11 cellular contexts compared by ENCODE assay signal in the genomic region with DNA sequence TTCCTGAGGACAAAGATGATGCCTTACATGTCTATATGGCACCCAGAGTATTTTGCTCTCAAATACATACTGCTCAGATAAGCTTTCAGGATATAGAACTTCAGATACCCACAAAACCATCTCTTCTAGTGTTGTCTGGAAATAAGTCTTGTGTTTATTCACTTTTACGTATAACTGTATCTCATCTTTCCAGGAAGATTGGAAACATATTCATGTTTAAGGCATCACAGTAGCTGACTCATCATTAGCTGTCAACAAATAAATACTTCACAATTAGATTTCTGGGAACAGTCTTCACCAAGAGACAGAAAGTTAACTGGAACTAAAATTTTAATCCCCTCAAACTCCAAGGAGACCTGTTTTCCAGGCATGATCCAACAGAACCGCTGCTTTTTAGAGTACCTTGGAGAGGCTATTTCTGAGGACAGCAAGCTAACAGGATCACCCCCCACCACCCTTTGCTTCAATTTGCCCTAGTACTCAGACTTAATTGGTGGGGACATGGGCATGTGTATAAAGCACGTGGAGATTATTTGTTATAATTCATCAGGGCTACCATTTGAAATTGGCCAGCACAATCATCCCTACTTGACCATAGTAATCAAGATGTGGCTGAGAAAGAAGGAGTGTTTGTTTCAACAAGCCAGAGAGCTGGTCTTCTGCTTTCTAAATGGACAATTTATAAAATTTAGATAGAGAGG.
DNase-seq lines count a peak whose midpoint lies in the region; ATAC-seq and TF ChIP-seq lines count a peak whose summit lies in the region.
"Had no signal": no experiment of that assay in that cellular context is flagged by ENCODE, and none has a peak within 500 bp of the region (broad histone marks: within the 10 kb centered on the region; RNA-seq: fewer than 3 reads in every experiment).

No MANE protein-coding gene starts in this region.

- no peaks in the 10 kb centered on the region for H3K79me2 ChIP-seq in OCI-LY1 (ENCODE audit: insufficient read depth, low read length)
- peaks cover 32% of the 10 kb centered on the region for H3K79me2 ChIP-seq in osteoblast (ENCODE audit: insufficient read depth, low read length)

- TF ChIP-seq CTCF in Calu3 (IDR thresholded peaks at IDR 0.05; ENCODE audit: unreplicated experiment) = no peak
- TF ChIP-seq CTCF in OCI-LY1 (IDR thresholded peaks at IDR 0.05; ENCODE audit: low read length) = no peak
- no peak for TF ChIP-seq CTCF in colonic mucosa (IDR thresholded peaks at IDR 0.05)
- TF ChIP-seq CTCF in osteoblast (IDR thresholded peaks at IDR 0.05; ENCODE audit: extremely low read depth, low read depth, low read length) = no peak

- CTCF ChIA-PET in Calu3 (lab: Charles Lee) = interaction anchor here (1.0 kb wide), 1 partner anchor 9 kb away, joined by 3 read pairs; no protein-coding TSS in a partner anchor

- H3F3A ChIP-seq in OCI-LY1 (ENCODE audit: insufficient read depth, low read length) = no peaks in the 10 kb centered on the region

- peaks cover 38% of the 10 kb centered on the region for H3K36me3 Mint-ChIP-seq in Calu3 (ENCODE audit: insufficient read depth, unreplicated experiment)

- H3K9me3 ChIP-seq in OCI-LY1 (ENCODE audit: low read length) (no peaks in the 10 kb centered on the region), colonic mucosa (no peaks in the 10 kb centered on the region), osteoblast (ENCODE audit: low read depth, low read length) (no peaks in the 10 kb centered on the region)
- H3K9me3 ChIP-seq: HAP-1 had no signal

- H4K20me1 ChIP-seq in OCI-LY1 (ENCODE audit: insufficient read depth, low read length) = no peaks in the 10 kb centered on the region
- H4K20me1 ChIP-seq in osteoblast (ENCODE audit: insufficient read depth, low read length) = no peaks in the 10 kb centered on the region

- no peak for TF ChIP-seq POLR2A in erythroblast (IDR thresholded peaks at IDR 0.05; ENCODE audit: low read length)

- intact Hi-C loops in Calu3 (cut with micrococcal nuclease; ENCODE audit: unreplicated experiment) = loop anchor here (10.0 kb wide), 1 partner anchor 269 kb away; no protein-coding TSS in a partner anchor
- intact Hi-C loops in colonic mucosa (cut with DNase I) = no loop called here

- H3K4me2 ChIP-seq in OCI-LY1 (ENCODE audit: low read length) = no peak overlapping the region
- H3K4me2 ChIP-seq in osteoblast (ENCODE audit: insufficient read depth, low read length) = peak overlapping the region; percentile 35

- no peak overlapping the region for H3K4me3 Mint-ChIP-seq in Calu3 (ENCODE audit: low read depth, unreplicated experiment)
- H3K4me3 Mint-ChIP-seq: activated T-helper 1 cell treated with anti-CD3 and anti-CD28 coated beads, Interleukin-12 subunit alpha, Interleukin-12 subunit beta, Interleukin-2, Interleukin-4 antibody, amounts not matched to agents 30 ng/mL and 10 ng/mL and 1 ng/mL, durations not matched to agents 14 hours and 24 hours and 36 hours; endodermal cell had no signal

- H3K4me1 ChIP-seq in OCI-LY1 (ENCODE audit: insufficient read depth, low read length, severe bottlenecking) (peaks cover 54% of the 10 kb centered on the region), colonic mucosa (peaks cover 18% of the 10 kb centered on the region), osteoblast (ENCODE audit: insufficient read depth, low read length) (peaks cover 97% of the 10 kb centered on the region)
- H3K4me1 ChIP-seq: HAP-1 had no signal

- H3K27me3 ChIP-seq in OCI-LY1 (ENCODE audit: insufficient read depth, low read length) = no peaks in the 10 kb centered on the region
- H3K27me3 ChIP-seq in colonic mucosa = no peaks in the 10 kb centered on the region
- no peaks in the 10 kb centered on the region for H3K27me3 ChIP-seq in osteoblast (ENCODE audit: insufficient read depth, low read length)

- H3K9me2 ChIP-seq in OCI-LY1 (ENCODE audit: low read depth, low read length) = no peaks in the 10 kb centered on the region

- peak overlapping the region; percentile 61 for H3K27ac Mint-ChIP-seq in Calu3 (ENCODE audit: unreplicated experiment)
- H3K27ac Mint-ChIP-seq: endodermal cell had no signal

- H3K9ac ChIP-seq in OCI-LY1 (ENCODE audit: low read length) (no peak overlapping the region), colonic mucosa (ENCODE audit: low read depth in 2 of 2, low read length in 2 of 2) (no peak overlapping the region)

- no TSS peak for BruUV-seq in Calu3 (replicated peaks; lab: Mats Ljungman, UMichigan)

- H3K36me3 ChIP-seq in OCI-LY1 (ENCODE audit: insufficient read depth, low read length) = no peaks in the 10 kb centered on the region
- H3K36me3 ChIP-seq in colonic mucosa = no peaks in the 10 kb centered on the region
- H3K36me3 ChIP-seq in osteoblast (ENCODE audit: insufficient read depth, low read length) = no peaks in the 10 kb centered on the region
- H3K36me3 ChIP-seq: HAP-1 had no signal

- H3K4me3 ChIP-seq in OCI-LY1 (ENCODE audit: low read depth, low read length, poor library complexity, severe bottlenecking) (no peak overlapping the region), colonic mucosa (no peak overlapping the region), osteoblast (ENCODE audit: insufficient read depth, low read length) (no peak overlapping the region)
- H3K4me3 ChIP-seq: HAP-1 had no signal

- no peak for ATAC-seq in HG03442 (IDR thresholded peaks at IDR 0.05; ENCODE audit: unreplicated experiment)
- ATAC-seq in GM18870 (IDR thresholded peaks at IDR 0.05; ENCODE audit: unreplicated experiment) = no peak

- DNase-seq in Calu3 = no peak
- no peak for DNase-seq in colonic mucosa
- DNase-seq in osteoblast (ENCODE audit: insufficient read length, low spot score, missing footprints) = peak; percentile 88
- no peak for DNase-seq in NCI-H82 (lab: John Stamatoyannopoulos, UW)
- no peak for DNase-seq in erythroblast (lab: John Stamatoyannopoulos, UW)
- DNase-seq: endodermal cell had no signal

- no peak overlapping the region for H2AFZ ChIP-seq in OCI-LY1 (ENCODE audit: low read length)
- no peak overlapping the region for H2AFZ ChIP-seq in osteoblast (ENCODE audit: low read length)

- H3K4me1 Mint-ChIP-seq in Calu3 (ENCODE audit: low read depth, unreplicated experiment) = peaks cover 86% of the 10 kb centered on the region

- H3K27ac ChIP-seq in OCI-LY1 (ENCODE audit: low read depth, low read length, poor library complexity, severe bottlenecking) (peak overlapping the region; percentile 14), colonic mucosa (peak overlapping the region; percentile 9), osteoblast (ENCODE audit: low read depth, low read length) (peak overlapping the region; percentile 97)

- no peaks in the 10 kb centered on the region for H3K9me3 Mint-ChIP-seq in Calu3 (ENCODE audit: low read depth, unreplicated experiment)
- H3K9me3 Mint-ChIP-seq: endodermal cell had no signal

- H3K27me3 Mint-ChIP-seq in Calu3 (ENCODE audit: unreplicated experiment) = no peaks in the 10 kb centered on the region

Comparison
In these comparisons a context has a peak if more than half of its experiments do, and no peak if none do; other contexts are left out.
1. H3K27ac ChIP-seq: peak in every context shown above with its lines; median percentile 97 in osteoblast; 14 in OCI-LY1; 9 in colonic mucosa.